In the genomic region with DNA sequence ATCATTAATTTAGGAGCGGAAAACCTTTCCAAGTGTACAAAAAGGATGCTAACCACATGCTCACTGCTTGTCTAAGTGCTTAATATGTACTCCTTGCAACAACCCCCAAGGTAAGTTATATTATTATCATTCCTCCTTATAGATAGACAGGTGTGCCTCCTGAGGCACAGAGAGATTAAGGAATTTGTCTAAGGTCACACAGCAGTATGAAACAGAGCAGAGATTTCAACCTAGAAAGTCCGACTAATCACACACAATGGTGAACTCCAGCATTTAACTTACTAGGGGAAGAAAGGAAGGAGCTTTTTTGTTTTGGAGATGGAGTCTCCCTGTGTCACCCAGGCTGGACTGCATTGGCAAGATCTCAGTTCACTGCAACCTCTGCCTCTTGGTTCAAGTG, we compare ENCODE assay signal across 8 cellular contexts.
"Had no signal": no experiment of that assay in that cellular context is flagged by ENCODE, and none has a peak within 500 bp of the region (broad histone marks: within the 10 kb centered on the region; RNA-seq: fewer than 3 reads in every experiment).

No MANE protein-coding gene starts in this region.

- DNase-seq: GDM1, GF-D8 had no signal

- H3K4me3 ChIP-seq: GM12878 had no signal

- FAIRE-seq: G401.6, GM12878, GM12891, GM12892, GM18507, GM19239 had no signal

- ATAC-seq: GM12878 had no signal
